In genomic region chr18:23690505-23691068, GRCh38 we compare ENCODE assay signal across 11 cellular contexts. TPM values are rescaled to one million over a fixed set of nuclear protein-coding genes. Genes with fewer than 3 reads are reported as not detected.
DNase-seq lines count a peak whose midpoint lies in the region; ATAC-seq and TF ChIP-seq lines count a peak whose summit lies in the region.
"Had no signal": no experiment of that assay in that cellular context is flagged by ENCODE, and none has a peak within 500 bp of the region (broad histone marks: within the 10 kb centered on the region; RNA-seq: fewer than 3 reads in every experiment).

No MANE protein-coding gene starts in this region.

- ATAC-seq in activated naive CD4-positive, alpha-beta T cell treated with anti-CD3 and anti-CD28 coated beads, Interleukin-2, amount 50 U/mL, for 72 hours, result no peak
- no peak for ATAC-seq in activated naive CD8-positive, alpha-beta T cell treated with anti-CD3 and anti-CD28 coated beads, Interleukin-2, amount 10 ng/mL, durations not matched to agents 7 days and 5 days (ENCODE audit: low read depth)
- peak; percentile 18 for ATAC-seq in left lung
- no peak for ATAC-seq in upper lobe of left lung (ENCODE audit: low FRiP score in 2 of 2)

- H3K4me1 ChIP-seq in left lung (peaks cover 4 to 17% of the 10 kb centered on the region in 2 donors), upper lobe of left lung (peaks cover 14 to 19% (median 18%) of the 10 kb centered on the region in 4 donors), spleen (peaks cover 6 to 23% (median 18%) of the 10 kb centered on the region in 6 donors)

- intact Hi-C loops in left lung (cut with DNase I), result no loop called here
- intact Hi-C loops in spleen (cut with DNase I; ENCODE audit: low total_unique reads), result no loop called here

- no peaks in the 10 kb centered on the region for H3K9me3 Mint-ChIP-seq in activated naive CD4-positive, alpha-beta T cell treated with anti-CD3 and anti-CD28 coated beads, Interleukin-2, amount 50 U/mL, for 24 hours
- H3K9me3 Mint-ChIP-seq in activated naive CD4-positive, alpha-beta T cell treated with anti-CD3 and anti-CD28 coated beads, Interleukin-2, amount 50 U/mL, for 72 hours, result no peaks in the 10 kb centered on the region
- H3K9me3 Mint-ChIP-seq in activated naive CD8-positive, alpha-beta T cell treated with anti-CD3 and anti-CD28 coated beads, Interleukin-2, amount 10 ng/mL, durations not matched to agents 7 days and 5 days, result no peaks in the 10 kb centered on the region

- peaks cover 6% of the 10 kb centered on the region for H3K4me1 Mint-ChIP-seq in activated naive CD4-positive, alpha-beta T cell treated with anti-CD3 and anti-CD28 coated beads, Interleukin-2, amount 50 U/mL, for 24 hours
- peaks cover 10% of the 10 kb centered on the region for H3K4me1 Mint-ChIP-seq in activated naive CD8-positive, alpha-beta T cell treated with anti-CD3 and anti-CD28 coated beads, Interleukin-2, amount 10 ng/mL, durations not matched to agents 7 days and 5 days

- TF ChIP-seq CTCF in left lung (IDR thresholded peaks at IDR 0.05), result no peak
- TF ChIP-seq CTCF in upper lobe of left lung (IDR thresholded peaks at IDR 0.05), result no peak
- TF ChIP-seq CTCF in spleen (IDR thresholded peaks at IDR 0.05 in 8 of 11, conservative IDR thresholded peaks at IDR 0.05 in 3 of 11), result no peak

- TF ChIP-seq POLR2A in upper lobe of left lung (IDR thresholded peaks at IDR 0.05) (no peak), spleen (IDR thresholded peaks at IDR 0.05) (no peak)

- 55 to 59% methylated on average over 17 to 21 of the region's 21 CpGs for WGBS in upper lobe of left lung, 2 donors
- WGBS in spleen, 5 donors, result 75 to 84% (median 79%) methylated on average over 21 of the region's 21 CpGs

- POLR2A ChIA-PET in activated naive CD8-positive, alpha-beta T cell treated with anti-CD3 and anti-CD28 coated beads, Interleukin-2, amount 10 ng/mL, durations not matched to agents 7 days and 5 days (lab: Charles Lee), result no interaction called here

- peak overlapping the region; percentile 43 to 49 for H3K4me3 ChIP-seq in left lung
- H3K4me3 ChIP-seq in upper lobe of left lung, result peak overlapping the region in 3 of 4 donors; percentile 60 to 65 (median 64)
- peak overlapping the region in 2 of 8 donors; percentile 59 to 75 for H3K4me3 ChIP-seq in spleen

- H3K9me3 ChIP-seq in left lung (no peaks in the 10 kb centered on the region), upper lobe of left lung (no peaks in the 10 kb centered on the region), spleen (no peaks in the 10 kb centered on the region)

- H3K36me3 ChIP-seq in left lung (no peaks in the 10 kb centered on the region), upper lobe of left lung (no peaks in the 10 kb centered on the region), spleen (no peaks in the 10 kb centered on the region)

- no peaks in the 10 kb centered on the region for H3K36me3 Mint-ChIP-seq in activated naive CD4-positive, alpha-beta T cell treated with anti-CD3 and anti-CD28 coated beads, Interleukin-2, amount 50 U/mL, for 24 hours
- H3K36me3 Mint-ChIP-seq in activated naive CD4-positive, alpha-beta T cell treated with anti-CD3 and anti-CD28 coated beads, Interleukin-2, amount 50 U/mL, for 72 hours, result no peaks in the 10 kb centered on the region
- H3K36me3 Mint-ChIP-seq in activated naive CD8-positive, alpha-beta T cell treated with anti-CD3 and anti-CD28 coated beads, Interleukin-2, amount 10 ng/mL, durations not matched to agents 7 days and 5 days, result no peaks in the 10 kb centered on the region
- H3K36me3 Mint-ChIP-seq: activated CD8-positive, alpha-beta memory T cell treated with anti-CD3 and anti-CD28 coated beads, Interleukin-2, amount 10 ng/mL, durations not matched to agents 7 days and 5 days had no signal

- H3K27ac ChIP-seq in left lung (peak overlapping the region; percentile 62 to 63), upper lobe of left lung (peak overlapping the region in 1 of 4 donors; percentile 80), spleen (no peak overlapping the region)

- H3K27me3 ChIP-seq in left lung, result peaks cover 13 to 73% of the 10 kb centered on the region in 2 donors
- peaks cover 0 to 15% (median 5%) of the 10 kb centered on the region in 4 donors for H3K27me3 ChIP-seq in upper lobe of left lung
- peaks cover 0 to 76% (median 45%) of the 10 kb centered on the region in 7 donors for H3K27me3 ChIP-seq in spleen (replicated peaks in 1 of 7)

- H3K4me3 Mint-ChIP-seq in activated naive CD4-positive, alpha-beta T cell treated with anti-CD3 and anti-CD28 coated beads, Interleukin-2, amount 50 U/mL, for 24 hours, result peak overlapping the region; percentile 52
- peak overlapping the region; percentile 30 for H3K4me3 Mint-ChIP-seq in activated naive CD8-positive, alpha-beta T cell treated with anti-CD3 and anti-CD28 coated beads, Interleukin-2, amount 10 ng/mL, durations not matched to agents 7 days and 5 days
- H3K4me3 Mint-ChIP-seq: activated CD8-positive, alpha-beta memory T cell treated with anti-CD3 and anti-CD28 coated beads, Interleukin-2, amount 10 ng/mL, durations not matched to agents 7 days and 5 days had no signal

- peaks cover 25% of the 10 kb centered on the region for H3K27me3 Mint-ChIP-seq in activated naive CD4-positive, alpha-beta T cell treated with anti-CD3 and anti-CD28 coated beads, Interleukin-2, amount 50 U/mL, for 24 hours
- H3K27me3 Mint-ChIP-seq in activated naive CD8-positive, alpha-beta T cell treated with anti-CD3 and anti-CD28 coated beads, Interleukin-2, amount 10 ng/mL, durations not matched to agents 7 days and 5 days, result peaks cover 70% of the 10 kb centered on the region

- H3K27ac Mint-ChIP-seq in activated naive CD4-positive, alpha-beta T cell treated with anti-CD3 and anti-CD28 coated beads, Interleukin-2, amount 50 U/mL, for 24 hours, result no peak overlapping the region
- H3K27ac Mint-ChIP-seq in activated naive CD4-positive, alpha-beta T cell treated with anti-CD3 and anti-CD28 coated beads, Interleukin-2, amount 50 U/mL, for 72 hours, result no peak overlapping the region
- H3K27ac Mint-ChIP-seq in activated naive CD8-positive, alpha-beta T cell treated with anti-CD3 and anti-CD28 coated beads, Interleukin-2, amount 10 ng/mL, durations not matched to agents 7 days and 5 days, result no peak overlapping the region
- H3K27ac Mint-ChIP-seq: activated CD8-positive, alpha-beta memory T cell treated with anti-CD3 and anti-CD28 coated beads, Interleukin-2, amount 10 ng/mL, durations not matched to agents 7 days and 5 days had no signal

- DNase-seq in activated naive CD4-positive, alpha-beta T cell treated with anti-CD3 and anti-CD28 coated beads, Interleukin-2, amount 50 U/mL, for 72 hours (ENCODE audit: low spot score in 2 of 2), result no peak
- DNase-seq in activated naive CD8-positive, alpha-beta T cell treated with anti-CD3 and anti-CD28 coated beads, Interleukin-2, amount 10 ng/mL, durations not matched to agents 7 days and 5 days, result peak; percentile 29
- DNase-seq in left lung (peak in 1 of 2 donors; percentile 71), upper lobe of left lung (peak in 1 of 2 donors; percentile 43), HPDE6-E6E7 (ENCODE audit: extremely low spot score) (no peak), spleen (no peak)
- no peak for DNase-seq in stimulated activated CD4-positive, alpha-beta T cell treated with anti-CD3 and anti-CD28 coated beads, Interleukin-12 subunit alpha, Interleukin-12 subunit beta, amount 100 ng/mL, for 4 hours
- DNase-seq: activated CD8-positive, alpha-beta memory T cell treated with anti-CD3 and anti-CD28 coated beads, Interleukin-2, amount 10 ng/mL, durations not matched to agents 7 days and 5 days; DMS79 treated with DMSO at 0.1 percent for 48 hours; NCI-H774 had no signal

- TF ChIP-seq EP300 in upper lobe of left lung (IDR thresholded peaks at IDR 0.05), result no peak

RNA-seq across cellular contexts. Expression of gene LAMA3, which starts 1.3 kb away (rescaled TPM):
- total RNA-seq in activated naive CD4-positive, alpha-beta T cell treated with anti-CD3 and anti-CD28 coated beads, Interleukin-2, amount 50 U/mL, for 72 hours, result under 1 TPM; 0.07 to 0.16 TPM
- total RNA-seq in activated naive CD8-positive, alpha-beta T cell treated with anti-CD3 and anti-CD28 coated beads, Interleukin-2, amount 10 ng/mL, durations not matched to agents 7 days and 5 days, result under 1 TPM; 0.14 to 0.19 TPM
- total RNA-seq in left lung (100 to 1,000 TPM in 1 of 2 donors, 10 to 100 TPM in 1; 42.8 to 142 TPM), upper lobe of left lung (100 to 1,000 TPM in 4 of 6 donors, 10 to 100 TPM in 2; 88.2 to 202 (median 141) TPM), spleen (1 to 10 TPM; 1.8 to 7.1 (median 3.6) TPM)
- 1 to 10 TPM; 1.3 to 5.6 (median 1.8) TPM for polyA plus RNA-seq in spleen

RNA-seq across cellular contexts. Expression of gene ANKRD29, which starts 27.9 kb away (rescaled TPM):
- not detected for total RNA-seq in activated naive CD4-positive, alpha-beta T cell treated with anti-CD3 and anti-CD28 coated beads, Interleukin-2, amount 50 U/mL, for 72 hours
- not detected for total RNA-seq in activated naive CD8-positive, alpha-beta T cell treated with anti-CD3 and anti-CD28 coated beads, Interleukin-2, amount 10 ng/mL, durations not matched to agents 7 days and 5 days
- 10 to 100 TPM; 23.1 to 51.9 TPM for total RNA-seq in left lung
- 100 to 1,000 TPM in 2 of 6 donors, 10 to 100 TPM in 4; 50.4 to 150 (median 85.8) TPM for total RNA-seq in upper lobe of left lung
- total RNA-seq in spleen, result 1 to 10 TPM; 1.6 to 7.3 (median 3.0) TPM
- 10 to 100 TPM in 1 of 3 donors, 1 to 10 TPM in 2; 4.1 to 10.6 (median 7.2) TPM for polyA plus RNA-seq in spleen
- total RNA-seq: activated CD8-positive, alpha-beta memory T cell treated with anti-CD3 and anti-CD28 coated beads, Interleukin-2, amount 10 ng/mL, durations not matched to agents 7 days and 5 days had no signal

Comparison
In these comparisons a context has a peak if more than half of its experiments do, and no peak if none do; other contexts are left out.
1. H3K27ac ChIP-seq: peak in left lung (2 of 2); none in spleen (0 of 8).
2. RNA of gene LAMA3, which starts 1.3 kb away (total RNA-seq): 88.2 to 202 TPM in upper lobe of left lung and 42.8 to 142 TPM in left lung; 1.8 to 7.1 TPM in spleen, 0.14 to 0.19 TPM in activated naive CD8-positive, alpha-beta T cell treated with anti-CD3 and anti-CD28 coated beads, Interleukin-2, amount 10 ng/mL, durations not matched to agents 7 days and 5 days and 0.07 to 0.16 TPM in activated naive CD4-positive, alpha-beta T cell treated with anti-CD3 and anti-CD28 coated beads, Interleukin-2, amount 50 U/mL, for 72 hours; every median in the first group is over 4 times any median in the second.